18 cellular contexts compared by ENCODE assay signal in genomic region chr7:99078416-99078815, GRCh38.
DNase-seq lines count a peak whose midpoint lies in the region; ATAC-seq, FAIRE-seq and TF ChIP-seq lines count a peak whose summit lies in the region.
"Had no signal": no experiment of that assay in that cellular context is flagged by ENCODE, and none has a peak within 500 bp of the region (broad histone marks: within the 10 kb centered on the region; RNA-seq: fewer than 3 reads in every experiment).

No MANE protein-coding gene starts in this region.

- in situ Hi-C loops in Panc1 (cut with HindIII; ENCODE audit: low pct_unique_long_range_greater_than_20kb, low sequenced_read_pairs): no loop called here

- WGBS in esophagus muscularis mucosa: 76% methylated on average over 6 of the region's 6 CpGs
- WGBS in pancreas, 2 donors: 54% methylated on average over 6 of the region's 6 CpGs
- 83 to 97% (median 91%) methylated on average over 6 of the region's 6 CpGs for WGBS in heart left ventricle, 4 donors

- TF ChIP-seq CTCF in Panc1 (IDR thresholded peaks at IDR 0.05): no peak
- TF ChIP-seq CTCF in esophagus muscularis mucosa (IDR thresholded peaks at IDR 0.05): no peak
- no peak for TF ChIP-seq CTCF in pancreas (IDR thresholded peaks at IDR 0.05)
- no peak for TF ChIP-seq CTCF in heart left ventricle (IDR thresholded peaks at IDR 0.05)

- intact Hi-C loops in Panc1 (cut with micrococcal nuclease; ENCODE audit: unreplicated experiment): no loop called here
- intact Hi-C loops in esophagus muscularis mucosa (cut with DNase I): no loop called here
- intact Hi-C loops in pancreas (cut with DNase I): no loop called here
- intact Hi-C loops in heart left ventricle (cut with DNase I): no loop called here

- no peak overlapping the region for H3K27ac ChIP-seq in Panc1 (ENCODE audit: low read length)
- H3K27ac ChIP-seq in esophagus muscularis mucosa (replicated peaks in 1 of 4): no peak overlapping the region
- H3K27ac ChIP-seq in pancreas: no peak overlapping the region
- H3K27ac ChIP-seq in heart left ventricle: no peak overlapping the region

- DNase-seq in NCI-H2227 (lab: John Stamatoyannopoulos, UW; ENCODE audit: unreplicated experiment) (peak; percentile 19), NCI-H2227 treated with DMSO at 0.1 percent for 48 hours (lab: John Stamatoyannopoulos, UW) (no peak), Panc1 (ENCODE audit: low read depth, low spot score) (no peak), esophagus muscularis mucosa (ENCODE audit: extremely low spot score) (peak; percentile 68), pancreas (peak in 1 of 6 donors; percentile 37), heart left ventricle (no peak)
- DNase-seq in stimulated activated CD4-positive, alpha-beta T cell treated with anti-CD3 and anti-CD28 coated beads, Interleukin-2, amount 100 ng/mL, for 48 hours: no peak
- DNase-seq in stimulated activated CD4-positive, alpha-beta T cell treated with anti-CD3 and anti-CD28 coated beads, Interleukin-1b, Interleukin-23, amount 100 ng/mL, for 48 hours: no peak
- DNase-seq: AML-193, GF-D8, IMR-90, NCI-H1105 treated with DMSO at 0.1 percent for 48 hours, NCI-H1694 treated with DMSO at 0.1 percent for 48 hours, NCI-H2107, NCI-H345, NCI-H524 treated with DMSO at 0.1 percent for 48 hours, SHP77 had no signal

- H3K27me3 ChIP-seq in Panc1 (ENCODE audit: control insufficient read depth, insufficient read depth, low read length): no peaks in the 10 kb centered on the region
- no peaks in the 10 kb centered on the region for H3K27me3 ChIP-seq in esophagus muscularis mucosa
- no peaks in the 10 kb centered on the region for H3K27me3 ChIP-seq in pancreas
- H3K27me3 ChIP-seq in heart left ventricle: no peaks in the 10 kb centered on the region

- FAIRE-seq in pancreas (lab: Jason Lieb, UNC): no peak
- FAIRE-seq: H54 had no signal

- H3K9me3 ChIP-seq in Panc1 (ENCODE audit: control insufficient read depth, insufficient read depth, low read depth, low read length) (no peaks in the 10 kb centered on the region), esophagus muscularis mucosa (no peaks in the 10 kb centered on the region), pancreas (no peaks in the 10 kb centered on the region), heart left ventricle (peaks cover 0 to 4% (median 0%) of the 10 kb centered on the region in 12 donors)

- no TSS peak for BruUV-seq in Panc1 (replicated peaks; lab: Mats Ljungman, UMichigan)

- no peak overlapping the region for H3K4me3 ChIP-seq in Panc1 (ENCODE audit: low read depth in 2 of 2, low read length in 2 of 2)
- H3K4me3 ChIP-seq in esophagus muscularis mucosa: no peak overlapping the region
- H3K4me3 ChIP-seq in pancreas: no peak overlapping the region
- H3K4me3 ChIP-seq in heart left ventricle: no peak overlapping the region

- TF ChIP-seq EP300 in esophagus muscularis mucosa (IDR thresholded peaks at IDR 0.05): no peak

- CTCF ChIA-PET in Panc1 (lab: Charles Lee): no interaction called here

- POLR2A ChIA-PET in Panc1 (lab: Charles Lee): no interaction called here

- TF ChIP-seq POLR2A in esophagus muscularis mucosa (IDR thresholded peaks at IDR 0.05; ENCODE audit: low read depth) (no peak), heart left ventricle (IDR thresholded peaks at IDR 0.05) (no peak)

- peak; percentile 59; the same call in 1 of the 2 replicates for ATAC-seq in Panc1
- peak; percentile 55 to 80 (median 64) for ATAC-seq in pancreas
- ATAC-seq in heart left ventricle: no peak

- H3K4me1 ChIP-seq in Panc1 (ENCODE audit: control insufficient read depth, insufficient read depth, low read length): peaks cover 9% of the 10 kb centered on the region
- peaks cover 0 to 52% (median 43%) of the 10 kb centered on the region in 4 donors for H3K4me1 ChIP-seq in esophagus muscularis mucosa
- H3K4me1 ChIP-seq in pancreas: peaks cover 13 to 18% (median 14%) of the 10 kb centered on the region in 3 donors
- H3K4me1 ChIP-seq in heart left ventricle: peaks cover 0 to 34% (median 11%) of the 10 kb centered on the region in 12 donors

- H3K36me3 ChIP-seq in Panc1 (ENCODE audit: control insufficient read depth, insufficient read depth, low read length) (no peaks in the 10 kb centered on the region), esophagus muscularis mucosa (no peaks in the 10 kb centered on the region), pancreas (no peaks in the 10 kb centered on the region), heart left ventricle (no peaks in the 10 kb centered on the region)

Comparison
In these comparisons a context has a peak if more than half of its experiments do, and no peak if none do; other contexts are left out.
1. DNase-seq: peak in NCI-H2227 (single experiment) and esophagus muscularis mucosa (single experiment); none in NCI-H2227 treated with DMSO at 0.1 percent for 48 hours (single experiment), Panc1 (single experiment), heart left ventricle (0 of 5), stimulated activated CD4-positive, alpha-beta T cell treated with anti-CD3 and anti-CD28 coated beads, Interleukin-2, amount 100 ng/mL, for 48 hours (0 of 2) and stimulated activated CD4-positive, alpha-beta T cell treated with anti-CD3 and anti-CD28 coated beads, Interleukin-1b, Interleukin-23, amount 100 ng/mL, for 48 hours (single experiment).
2. ATAC-seq: peak in Panc1 (single experiment) and pancreas (4 of 4); none in heart left ventricle (0 of 4).